8 cellular contexts compared by ENCODE assay signal in the genomic region with DNA sequence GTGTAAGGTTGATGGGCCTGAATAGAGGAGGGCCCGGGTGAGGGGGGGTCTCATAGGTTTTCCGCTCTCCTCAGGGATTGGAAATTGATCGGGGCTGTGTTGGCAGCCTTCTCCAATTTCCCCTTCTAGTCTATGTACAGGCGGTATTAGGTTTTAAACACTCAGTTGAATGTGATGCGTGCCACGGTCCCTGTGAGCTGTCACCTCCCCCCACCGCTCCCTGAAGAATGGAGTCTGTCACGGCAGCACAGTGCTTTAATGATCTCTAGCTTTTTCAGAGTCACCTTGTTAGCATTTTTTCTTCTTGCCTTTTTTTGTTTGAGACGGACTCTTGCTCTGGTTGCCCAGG. TPM values are rescaled to one million over a fixed set of nuclear protein-coding genes. Genes with fewer than 3 reads are reported as not detected.
A peak's percentile ranks its signal among the peaks of the same experiment; 100 is the strongest.
DNase-seq lines count a peak whose midpoint lies in the region; ATAC-seq and TF ChIP-seq lines count a peak whose summit lies in the region.

No MANE protein-coding gene starts in this region.

- TF ChIP-seq EP300 in sigmoid colon (IDR thresholded peaks at IDR 0.05) = no peak

- in situ Hi-C loops in GM13977 (cut with MboI; ENCODE audit: low pct_unique_long_range_greater_than_20kb, low sequenced_read_pairs, unreplicated experiment) = loop anchor here (25.0 kb wide), 1 partner anchor 712 kb away; the partner anchor contains the start of gene FOXF1

- no peaks in the 10 kb centered on the region for H3K9me3 ChIP-seq in sigmoid colon

- peak overlapping the region; percentile 88 to 99 (median 94) for H3K27ac ChIP-seq in sigmoid colon

- 4 to 16% methylated on average over 9 of the region's 9 CpGs for WGBS in sigmoid colon, 2 donors

- H3K4me1 ChIP-seq in sigmoid colon = peaks cover 0 to 39% (median 29%) of the 10 kb centered on the region in 4 donors

- H3K36me3 ChIP-seq in sigmoid colon = peaks cover 18 to 60% (median 30%) of the 10 kb centered on the region in 4 donors

- DNase-seq in AG10803 (ENCODE audit: low read depth) = peak; percentile 27
- peak; percentile 27 for DNase-seq in HEK293T (ENCODE audit: extremely low spot score)
- peak; percentile 37 to 40 for DNase-seq in activated CD4-positive, alpha-beta T cell treated with anti-CD3 and anti-CD28 coated beads, Interleukin-2, amount 50 U/mL, for 4 hours
- DNase-seq in foreskin melanocyte = peak; percentile 4
- no peak for DNase-seq in sigmoid colon
- no peak for DNase-seq in GM13977 (ENCODE audit: low spot score)

- POLR2A ChIA-PET in HEK293T (lab: Yijun Ruan, JAX) = interaction anchor here (0.6 to 1.1 kb wide), 4 partner anchors 9 to 19 kb away, joined by 3 to 4 read pairs (median 3); no protein-coding TSS in a partner anchor

- no peak for TF ChIP-seq POLR2A in sigmoid colon (IDR thresholded peaks at IDR 0.05)

- no peaks in the 10 kb centered on the region for H3K27me3 ChIP-seq in sigmoid colon

- peak overlapping the region; percentile 94 for H3K4me3 ChIP-seq in AG10803 (ENCODE audit: low read length)
- peak overlapping the region; percentile 76 to 100 (median 97) for H3K4me3 ChIP-seq in sigmoid colon

- intact Hi-C loops in sigmoid colon (cut with DNase I) = no loop called here

- CTCF ChIA-PET in HEK293T (lab: Yijun Ruan, JAX) = interaction anchor here (0.6 to 1.3 kb wide), 2 partner anchors 19 to 47 kb away, joined by 3 to 4 read pairs; no protein-coding TSS in a partner anchor

- TF ChIP-seq CTCF in AG10803 (conservative IDR thresholded peaks at IDR 0.05; ENCODE audit: low read length) (no peak), sigmoid colon (IDR thresholded peaks at IDR 0.05) (no peak), GM13977 (IDR thresholded peaks at IDR 0.05; ENCODE audit: extremely low read depth, insufficient read depth, missing control alignments) (no peak)

- no peak for ATAC-seq in HG03095 (IDR thresholded peaks at IDR 0.05; ENCODE audit: unreplicated experiment)
- no peak for ATAC-seq in HG03280 (IDR thresholded peaks at IDR 0.05; ENCODE audit: unreplicated experiment)

TF ChIP-seq in HEK293T, 16 proteins besides CTCF, POLR2A, EP300 and RAD21:
- TF ChIP-seq ZNF384 (IDR thresholded peaks at IDR 0.05) (no peak), NFRKB (IDR thresholded peaks at IDR 0.05) (no peak), SP1 (IDR thresholded peaks at IDR 0.05) (no peak), CTBP1 (IDR thresholded peaks at IDR 0.05; ENCODE audit: borderline replicate concordance) (no peak), FOXM1 (IDR thresholded peaks at IDR 0.05; ENCODE audit: borderline replicate concordance) (no peak), FOXK2 (IDR thresholded peaks at IDR 0.05) (no peak), FOXA1 (IDR thresholded peaks at IDR 0.05) (no peak), HDGF (IDR thresholded peaks at IDR 0.05; ENCODE audit: borderline replicate concordance) (no peak), LEF1 (IDR thresholded peaks at IDR 0.05; ENCODE audit: borderline replicate concordance) (no peak), ELF4 (IDR thresholded peaks at IDR 0.05) (no peak), ARNT (IDR thresholded peaks at IDR 0.05) (no peak)
- TF ChIP-seq, protein P1, sequence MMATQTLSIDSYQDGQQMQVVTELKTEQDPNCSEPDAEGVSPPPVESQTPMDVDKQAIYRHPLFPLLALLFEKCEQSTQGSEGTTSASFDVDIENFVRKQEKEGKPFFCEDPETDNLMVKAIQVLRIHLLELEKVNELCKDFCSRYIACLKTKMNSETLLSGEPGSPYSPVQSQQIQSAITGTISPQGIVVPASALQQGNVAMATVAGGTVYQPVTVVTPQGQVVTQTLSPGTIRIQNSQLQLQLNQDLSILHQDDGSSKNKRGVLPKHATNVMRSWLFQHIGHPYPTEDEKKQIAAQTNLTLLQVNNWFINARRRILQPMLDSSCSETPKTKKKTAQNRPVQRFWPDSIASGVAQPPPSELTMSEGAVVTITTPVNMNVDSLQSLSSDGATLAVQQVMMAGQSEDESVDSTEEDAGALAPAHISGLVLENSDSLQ (IDR thresholded peaks at IDR 0.05) = no peak; the same call in 1 of the 2 replicates

RNA-seq across cellular contexts. Expression of gene COX4I1, which starts 0.8 kb away (rescaled TPM):
- total RNA-seq in sigmoid colon = 100 to 1,000 TPM; 700 to 868 (median 716) TPM
- 1,000 to 10,000 TPM; 1,379 to 1,922 (median 1,756) TPM for polyA plus RNA-seq in sigmoid colon

RNA-seq across cellular contexts. Expression of gene EMC8, which starts 1.0 kb away (rescaled TPM):
- total RNA-seq in sigmoid colon = 10 to 100 TPM; 23.2 to 38.8 (median 28.9) TPM
- polyA plus RNA-seq in sigmoid colon = 10 to 100 TPM; 13.8 to 23.7 (median 16.0) TPM

RNA-seq across cellular contexts. Expression of gene C16orf74, which starts 49.4 kb away (rescaled TPM):
- total RNA-seq in sigmoid colon = 1 to 10 TPM in 3 of 4 donors, not detected in 1; 1.1 to 8.3 (median 1.4) TPM
- 1 to 10 TPM in 2 of 3 donors, under 1 TPM in 1; 0.60 to 8.1 (median 1.4) TPM for polyA plus RNA-seq in sigmoid colon

Comparison
In these comparisons a context has a peak if more than half of its experiments do, and no peak if none do; other contexts are left out.
1. DNase-seq: peak in AG10803 (single experiment), HEK293T (single experiment), activated CD4-positive, alpha-beta T cell treated with anti-CD3 and anti-CD28 coated beads, Interleukin-2, amount 50 U/mL, for 4 hours (2 of 2) and foreskin melanocyte (single experiment); none in sigmoid colon (single experiment) and GM13977 (single experiment).